In the genomic region with DNA sequence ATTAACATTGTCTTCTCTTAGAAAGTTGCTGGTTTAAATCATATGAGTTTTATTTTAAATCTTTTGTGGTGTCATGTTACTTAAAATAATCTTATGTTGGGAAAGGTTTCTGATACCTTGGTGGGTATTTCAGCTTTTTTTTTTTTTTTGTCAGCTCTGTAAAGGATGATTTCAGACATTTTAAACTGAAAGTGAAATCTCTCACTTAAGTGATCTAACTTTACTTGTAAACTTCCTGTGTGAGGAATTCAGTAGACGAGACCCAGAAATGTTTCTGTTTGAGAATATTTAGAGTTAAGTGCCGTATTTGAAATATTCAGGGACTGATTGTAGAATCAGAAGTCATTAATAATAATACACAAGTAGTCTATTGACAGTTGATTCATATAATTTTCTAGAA, we compare ENCODE assay signal across 1 cellular context.
TF ChIP-seq lines count a peak whose summit lies in the region.

No MANE protein-coding gene starts in this region.

TF ChIP-seq in IMR-90, 13 proteins besides CTCF, POLR2A, EP300 and RAD21 (continued from another document):
- TF ChIP-seq FOS (IDR thresholded peaks at IDR 0.05; ENCODE audit: low read depth, low read length) (no peak), MAFK (IDR thresholded peaks at IDR 0.05; ENCODE audit: low read depth, low read length) (no peak), MAZ (IDR thresholded peaks at IDR 0.05; ENCODE audit: borderline replicate concordance, low read depth, low read length) (no peak), BHLHE40 (IDR thresholded peaks at IDR 0.05; ENCODE audit: low read depth, low read length) (no peak)
- TF ChIP-seq, protein P1, sequence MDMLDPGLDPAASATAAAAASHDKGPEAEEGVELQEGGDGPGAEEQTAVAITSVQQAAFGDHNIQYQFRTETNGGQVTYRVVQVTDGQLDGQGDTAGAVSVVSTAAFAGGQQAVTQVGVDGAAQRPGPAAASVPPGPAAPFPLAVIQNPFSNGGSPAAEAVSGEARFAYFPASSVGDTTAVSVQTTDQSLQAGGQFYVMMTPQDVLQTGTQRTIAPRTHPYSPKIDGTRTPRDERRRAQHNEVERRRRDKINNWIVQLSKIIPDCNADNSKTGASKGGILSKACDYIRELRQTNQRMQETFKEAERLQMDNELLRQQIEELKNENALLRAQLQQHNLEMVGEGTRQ (IDR thresholded peaks at IDR 0.05; ENCODE audit: low read depth, low read length): no peak
- TF ChIP-seq, protein P2, sequence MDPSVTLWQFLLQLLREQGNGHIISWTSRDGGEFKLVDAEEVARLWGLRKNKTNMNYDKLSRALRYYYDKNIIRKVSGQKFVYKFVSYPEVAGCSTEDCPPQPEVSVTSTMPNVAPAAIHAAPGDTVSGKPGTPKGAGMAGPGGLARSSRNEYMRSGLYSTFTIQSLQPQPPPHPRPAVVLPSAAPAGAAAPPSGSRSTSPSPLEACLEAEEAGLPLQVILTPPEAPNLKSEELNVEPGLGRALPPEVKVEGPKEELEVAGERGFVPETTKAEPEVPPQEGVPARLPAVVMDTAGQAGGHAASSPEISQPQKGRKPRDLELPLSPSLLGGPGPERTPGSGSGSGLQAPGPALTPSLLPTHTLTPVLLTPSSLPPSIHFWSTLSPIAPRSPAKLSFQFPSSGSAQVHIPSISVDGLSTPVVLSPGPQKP (IDR thresholded peaks at IDR 0.05; ENCODE audit: borderline replicate concordance, low read depth, low read length): no peak
TF ChIP-seq in IMR-90: peak in this region for 0.
